In the genomic region with DNA sequence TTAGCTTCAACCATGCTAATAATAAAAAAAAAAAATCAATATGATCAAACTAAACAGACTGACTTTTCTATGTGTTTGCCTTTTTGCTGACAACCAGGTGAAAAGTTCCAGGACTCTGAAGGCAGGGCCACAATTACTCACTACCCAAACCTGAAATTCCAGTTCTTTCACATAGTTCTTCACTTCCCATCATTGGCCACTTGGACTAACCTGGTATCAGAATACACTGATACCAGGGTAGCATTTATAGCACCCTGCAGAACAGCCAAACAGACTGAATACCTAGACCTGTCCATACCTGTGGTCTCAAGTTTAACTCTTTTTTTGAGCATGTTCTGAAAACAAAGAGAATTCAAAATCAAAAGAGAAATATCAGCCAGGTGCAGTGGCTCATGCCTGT, we compare ENCODE assay signal across 9 cellular contexts. TPM values are rescaled to one million over a fixed set of nuclear protein-coding genes. Genes with fewer than 3 reads are reported as not detected.
DNase-seq lines count a peak whose midpoint lies in the region; ATAC-seq and TF ChIP-seq lines count a peak whose summit lies in the region.
"Had no signal": no experiment of that assay in that cellular context is flagged by ENCODE, and none has a peak within 500 bp of the region (broad histone marks: within the 10 kb centered on the region; RNA-seq: fewer than 3 reads in every experiment).

No MANE protein-coding gene starts in this region.

- ATAC-seq in CD4-positive, CD25-positive, alpha-beta regulatory T cell (ENCODE audit: low read depth in 2 of 2), result no peak
- ATAC-seq in activated naive CD4-positive, alpha-beta T cell treated with anti-CD3 and anti-CD28 coated beads, Interleukin-2, amount 50 U/mL, for 72 hours, result peak in 1 of 2 donors; percentile 26

- no peak overlapping the region for H3K18ac ChIP-seq in mesendoderm (ENCODE audit: low read length)

- no peak for DNase-seq in CD4-positive, CD25-positive, alpha-beta regulatory T cell
- no peak for DNase-seq in activated naive CD4-positive, alpha-beta T cell treated with anti-CD3 and anti-CD28 coated beads, Interleukin-2, amount 50 U/mL, for 72 hours (ENCODE audit: low spot score in 2 of 2)
- DNase-seq in mesendoderm (peak; percentile 91), glutamatergic neuron (no peak), NCI-H1436 treated with DMSO at 0.1 percent for 48 hours (lab: John Stamatoyannopoulos, UW) (no peak)
- DNase-seq in activated CD4-positive, CD25-positive, alpha-beta regulatory T cell treated with anti-CD3 and anti-CD28 coated beads, Interleukin-2, amount 50 U/mL, for 72 hours, result no peak
- DNase-seq in central memory CD4-positive, alpha-beta T cell, result no peak

- peak overlapping the region; percentile 77 to 95 (median 91) for H3K27ac Mint-ChIP-seq in CD4-positive, CD25-positive, alpha-beta regulatory T cell
- peak overlapping the region; percentile 76 to 91 for H3K27ac Mint-ChIP-seq in activated naive CD4-positive, alpha-beta T cell treated with anti-CD3 and anti-CD28 coated beads, Interleukin-2, amount 50 U/mL, for 72 hours
- no peak overlapping the region for H3K27ac Mint-ChIP-seq in glutamatergic neuron (ENCODE audit: unreplicated experiment)

- H2BK15ac ChIP-seq in mesendoderm (replicated peaks; ENCODE audit: low read depth), result no peak overlapping the region

- peak overlapping the region; percentile 80 for H3K4me3 ChIP-seq in CD4-positive, CD25-positive, alpha-beta regulatory T cell (ENCODE audit: low read depth, low read length)
- H3K4me3 ChIP-seq in KMS-11 (IDR thresholded peaks at IDR 0.05; ENCODE audit: insufficient read depth, low read depth, low read length), result no peak overlapping the region
- H3K4me3 ChIP-seq in mesendoderm (ENCODE audit: low read length), result no peak overlapping the region

- H2BK5ac ChIP-seq in mesendoderm (ENCODE audit: low read length), result no peak overlapping the region

- no peak overlapping the region for H2AFZ ChIP-seq in KMS-11 (ENCODE audit: low read depth)

- no peaks in the 10 kb centered on the region for H3K79me1 ChIP-seq in mesendoderm (ENCODE audit: low read length)

- no peak overlapping the region for H3K23ac ChIP-seq in mesendoderm (ENCODE audit: low read length)

- no peak overlapping the region for H4K8ac ChIP-seq in mesendoderm (ENCODE audit: low read depth, low read length)

- no peaks in the 10 kb centered on the region for H3K9me3 ChIP-seq in CD4-positive, CD25-positive, alpha-beta regulatory T cell (ENCODE audit: control insufficient read depth in 2 of 2, low read length in 2 of 2)

- H3K36me3 Mint-ChIP-seq in CD4-positive, CD25-positive, alpha-beta regulatory T cell, result peaks cover 9% of the 10 kb centered on the region
- peaks cover 0 to 18% of the 10 kb centered on the region in 2 donors for H3K36me3 Mint-ChIP-seq in activated naive CD4-positive, alpha-beta T cell treated with anti-CD3 and anti-CD28 coated beads, Interleukin-2, amount 50 U/mL, for 72 hours
- no peaks in the 10 kb centered on the region for H3K36me3 Mint-ChIP-seq in glutamatergic neuron (ENCODE audit: unreplicated experiment)

- H4K20me1 ChIP-seq in KMS-11 (ENCODE audit: insufficient read depth), result no peaks in the 10 kb centered on the region

- H3K4me1 Mint-ChIP-seq in CD4-positive, CD25-positive, alpha-beta regulatory T cell, result peaks cover 32 to 90% (median 65%) of the 10 kb centered on the region in 4 donors
- H3K4me1 Mint-ChIP-seq in glutamatergic neuron (ENCODE audit: low read depth, unreplicated experiment), result peaks cover 9% of the 10 kb centered on the region

- TF ChIP-seq CTCF in KMS-11 (conservative IDR thresholded peaks at IDR 0.05; ENCODE audit: low read depth, low read length), result no peak
- no peak for TF ChIP-seq CTCF in glutamatergic neuron (IDR thresholded peaks at IDR 0.05; ENCODE audit: partially characterized antibody, unreplicated experiment)

- no peak overlapping the region for H2AK5ac ChIP-seq in mesendoderm (ENCODE audit: low read length)

- H3K4me1 ChIP-seq in CD4-positive, CD25-positive, alpha-beta regulatory T cell (ENCODE audit: control insufficient read depth, insufficient read depth, low read length, poor library complexity, severe bottlenecking), result peaks cover 70% of the 10 kb centered on the region
- H3K4me1 ChIP-seq in KMS-11 (ENCODE audit: low read depth, poor library complexity, severe bottlenecking), result peaks cover 100% of the 10 kb centered on the region
- H3K4me1 ChIP-seq in mesendoderm (ENCODE audit: control insufficient read depth, low read depth, low read length), result peaks cover 2% of the 10 kb centered on the region

- H3K27me3 ChIP-seq in CD4-positive, CD25-positive, alpha-beta regulatory T cell (ENCODE audit: control insufficient read depth, insufficient read depth, low read length), result no peaks in the 10 kb centered on the region
- H3K27me3 ChIP-seq in KMS-11 (ENCODE audit: insufficient read depth, low read depth) (no peaks in the 10 kb centered on the region), mesendoderm (ENCODE audit: insufficient read depth, low read length, poor library complexity) (no peaks in the 10 kb centered on the region)

- peak overlapping the region; percentile 68 for H3K27ac ChIP-seq in CD4-positive, CD25-positive, alpha-beta regulatory T cell (ENCODE audit: insufficient read depth, low read length, poor library complexity, severe bottlenecking)
- H3K27ac ChIP-seq in KMS-11 (peak overlapping the region; percentile 98), mesendoderm (ENCODE audit: low read depth, low read length) (no peak overlapping the region)

- H3K27me3 Mint-ChIP-seq in CD4-positive, CD25-positive, alpha-beta regulatory T cell, result no peaks in the 10 kb centered on the region
- no peaks in the 10 kb centered on the region for H3K27me3 Mint-ChIP-seq in glutamatergic neuron (ENCODE audit: unreplicated experiment)
- H3K27me3 Mint-ChIP-seq: brain had no signal

- H3K79me2 ChIP-seq in KMS-11 (ENCODE audit: insufficient read depth, low read depth) (peaks cover 100% of the 10 kb centered on the region), mesendoderm (ENCODE audit: control insufficient read depth, insufficient read depth, low read length) (no peaks in the 10 kb centered on the region)

- H4K5ac ChIP-seq in mesendoderm (ENCODE audit: low read length), result no peak overlapping the region

- H3K4ac ChIP-seq in mesendoderm (ENCODE audit: low read depth, low read length), result no peak overlapping the region

- H3K56ac ChIP-seq in mesendoderm (ENCODE audit: low read length), result no peak overlapping the region

- H3K4me3 Mint-ChIP-seq in CD4-positive, CD25-positive, alpha-beta regulatory T cell, result peak overlapping the region; percentile 11 to 91 (median 70)
- H3K4me3 Mint-ChIP-seq in glutamatergic neuron (ENCODE audit: unreplicated experiment), result no peak overlapping the region

- peak overlapping the region; percentile 95 for H3K4me2 ChIP-seq in KMS-11
- H3K4me2 ChIP-seq in mesendoderm (ENCODE audit: low read length), result no peak overlapping the region

- H3K9ac ChIP-seq in KMS-11, result peak overlapping the region; percentile 44; the same call in 1 of the 2 replicates
- no peak overlapping the region for H3K9ac ChIP-seq in mesendoderm (ENCODE audit: low read length)

- peaks cover 0 to 1% (median 0%) of the 10 kb centered on the region in 7 donors for H3K9me3 Mint-ChIP-seq in CD4-positive, CD25-positive, alpha-beta regulatory T cell
- no peaks in the 10 kb centered on the region for H3K9me3 Mint-ChIP-seq in activated naive CD4-positive, alpha-beta T cell treated with anti-CD3 and anti-CD28 coated beads, Interleukin-2, amount 50 U/mL, for 72 hours
- H3K9me3 Mint-ChIP-seq in glutamatergic neuron (ENCODE audit: unreplicated experiment), result peaks cover 3% of the 10 kb centered on the region
- H3K9me3 Mint-ChIP-seq: brain had no signal

- peaks cover 9% of the 10 kb centered on the region for H3K36me3 ChIP-seq in CD4-positive, CD25-positive, alpha-beta regulatory T cell (ENCODE audit: control insufficient read depth, insufficient read depth, low read length)
- no peaks in the 10 kb centered on the region for H3K36me3 ChIP-seq in KMS-11 (ENCODE audit: insufficient read depth)
- no peaks in the 10 kb centered on the region for H3K36me3 ChIP-seq in mesendoderm (ENCODE audit: control insufficient read depth, insufficient read depth, low read length)

- no peak overlapping the region for H2BK120ac ChIP-seq in mesendoderm (ENCODE audit: low read depth, low read length)

RNA-seq across cellular contexts. Expression of gene ELF1, which starts 25.1 kb away (rescaled TPM):
- 285 TPM for total RNA-seq in CD4-positive, CD25-positive, alpha-beta regulatory T cell
- 100 to 1,000 TPM; 122 to 178 (median 141) TPM for polyA plus RNA-seq in CD4-positive, CD25-positive, alpha-beta regulatory T cell
- 10 to 100 TPM; 62.0 to 86.2 TPM for total RNA-seq in activated naive CD4-positive, alpha-beta T cell treated with anti-CD3 and anti-CD28 coated beads, Interleukin-2, amount 50 U/mL, for 72 hours
- polyA plus RNA-seq in mesendoderm (2013, experiment 1 of 2), result 13.8 TPM
- polyA plus RNA-seq in mesendoderm (2013, experiment 2 of 2), result 14.7 TPM
- total RNA-seq in glutamatergic neuron (ENCODE audit: unreplicated experiment), result 9.8 TPM
